In the genomic region with DNA sequence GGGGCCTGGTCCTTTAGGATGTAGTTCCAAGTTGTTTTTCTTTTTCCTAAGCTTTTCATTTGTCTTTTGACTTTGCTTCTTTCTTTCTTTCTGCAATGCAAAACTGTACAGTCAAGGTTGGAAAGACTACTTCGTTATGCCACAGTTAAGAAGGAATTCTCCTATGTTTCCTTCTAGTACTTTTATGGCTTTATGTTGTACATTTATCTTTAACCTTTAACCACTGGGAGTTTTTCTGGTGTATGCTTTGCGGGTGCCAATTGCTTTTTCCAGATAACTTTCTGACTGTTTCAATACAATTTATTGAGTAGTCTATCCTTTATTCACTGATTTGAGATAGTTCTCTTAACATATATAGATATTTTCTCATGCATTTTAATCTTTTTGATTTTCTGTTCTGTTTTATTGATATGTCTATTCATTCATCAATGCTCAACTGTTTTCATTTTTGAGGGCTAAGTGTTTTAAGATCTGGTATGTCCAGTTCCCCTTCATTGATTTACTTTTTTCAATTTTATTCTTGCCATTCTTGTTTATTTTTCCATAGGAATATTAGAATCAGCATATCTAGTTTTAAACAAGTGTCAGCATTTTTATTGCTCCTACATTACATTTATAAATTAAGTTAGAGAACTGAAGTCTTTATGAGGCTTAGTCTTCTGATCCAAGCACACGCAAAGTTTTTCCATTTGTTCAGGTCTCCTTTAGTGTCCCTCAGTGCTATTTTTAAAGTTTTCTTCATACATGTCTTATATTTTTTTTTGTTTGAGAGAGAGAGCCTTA, we compare ENCODE assay signal across 18 cellular contexts. TPM values are rescaled to one million over a fixed set of nuclear protein-coding genes. Genes with fewer than 3 reads are reported as not detected.
A peak's percentile ranks its signal among the peaks of the same experiment; 100 is the strongest.
DNase-seq lines count a peak whose midpoint lies in the region; ATAC-seq, FAIRE-seq and TF ChIP-seq lines count a peak whose summit lies in the region.
"Had no signal": no experiment of that assay in that cellular context is flagged by ENCODE, and none has a peak within 500 bp of the region (broad histone marks: within the 10 kb centered on the region; RNA-seq: fewer than 3 reads in every experiment).

No MANE protein-coding gene starts in this region.

- CTCF ChIA-PET in A549 (lab: Yijun Ruan, JAX): interaction anchor here (1.3 kb wide), 1 partner anchor 19 kb away, joined by 3 read pairs; no protein-coding TSS in a partner anchor
- CTCF ChIA-PET in Caco-2 (lab: Charles Lee): no interaction called here

- H3K4me2 ChIP-seq in A549 (no peak overlapping the region), neural progenitor cell (no peak overlapping the region)

- no peaks in the 10 kb centered on the region for H3F3A ChIP-seq in neural progenitor cell (ENCODE audit: low read depth)

- no peak for ATAC-seq in A549
- ATAC-seq in left colon: peak; percentile 94
- ATAC-seq in HG03354 (IDR thresholded peaks at IDR 0.05; ENCODE audit: poor library complexity, severe bottlenecking, unreplicated experiment): no peak

- no peaks in the 10 kb centered on the region for H3K79me2 ChIP-seq in neural progenitor cell (ENCODE audit: low read depth)

- no peaks in the 10 kb centered on the region for H3K4me1 Mint-ChIP-seq in neural progenitor cell
- peaks cover 9% of the 10 kb centered on the region for H3K4me1 Mint-ChIP-seq in Caco-2 (ENCODE audit: low read depth, unreplicated experiment)
- H3K4me1 Mint-ChIP-seq: CD4-positive, alpha-beta memory T cell had no signal

- no peak overlapping the region for H2AFZ ChIP-seq in neural progenitor cell (replicated peaks)

- H4K20me1 ChIP-seq in neural progenitor cell (ENCODE audit: low read depth): no peaks in the 10 kb centered on the region

- H3K9ac ChIP-seq in neural progenitor cell: no peak overlapping the region

- peaks cover 2% of the 10 kb centered on the region for H3K27me3 Mint-ChIP-seq in neural progenitor cell (ENCODE audit: insufficient read depth, low read depth)
- H3K27me3 Mint-ChIP-seq in Caco-2 (ENCODE audit: insufficient read depth, unreplicated experiment): no peaks in the 10 kb centered on the region

- H3K9me3 ChIP-seq in A549 (peaks cover 25% of the 10 kb centered on the region), small intestine (ENCODE audit: control insufficient read depth, low read depth) (no peaks in the 10 kb centered on the region), neural progenitor cell (ENCODE audit: low read depth) (no peaks in the 10 kb centered on the region), Caco-2 (peaks cover 15% of the 10 kb centered on the region)

- no peaks in the 10 kb centered on the region for H3K36me3 Mint-ChIP-seq in neural progenitor cell
- peaks cover 9% of the 10 kb centered on the region for H3K36me3 Mint-ChIP-seq in Caco-2 (ENCODE audit: insufficient read depth, unreplicated experiment)

- no peak for TF ChIP-seq RAD21 in A549 (conservative IDR thresholded peaks at IDR 0.05 in 1 of 2, IDR thresholded peaks at IDR 0.05 in 1 of 2)

- BruUV-seq in Caco-2 (replicated peaks; lab: Mats Ljungman, UMichigan): no TSS peak

- H3K27me3 ChIP-seq in small intestine (ENCODE audit: control insufficient read depth in 2 of 2, insufficient read depth in 2 of 2, low read length in 2 of 2) (no peaks in the 10 kb centered on the region), neural progenitor cell (no peaks in the 10 kb centered on the region), Caco-2 (replicated peaks; ENCODE audit: control insufficient read depth, insufficient read depth, low read length) (no peaks in the 10 kb centered on the region)

- H3K27ac Mint-ChIP-seq in neural progenitor cell (no peak overlapping the region), Caco-2 (ENCODE audit: unreplicated experiment) (no peak overlapping the region)
- H3K27ac Mint-ChIP-seq: CD4-positive, alpha-beta memory T cell; HFFc6 had no signal

- H3K36me3 ChIP-seq in small intestine (ENCODE audit: control insufficient read depth in 2 of 2, insufficient read depth in 2 of 2, low read length in 2 of 2) (no peaks in the 10 kb centered on the region), neural progenitor cell (no peaks in the 10 kb centered on the region), Caco-2 (ENCODE audit: control insufficient read depth, insufficient read depth, low read length) (no peaks in the 10 kb centered on the region)

- TF ChIP-seq POLR2A in A549 (IDR thresholded peaks at IDR 0.05; ENCODE audit: low read length): no peak

- intact Hi-C loops in left colon (cut with DNase I, micrococcal nuclease): no loop called here
- intact Hi-C loops in Caco-2 (cut with micrococcal nuclease; ENCODE audit: unreplicated experiment): no loop called here

- no peak for TF ChIP-seq CTCF in A549 (IDR thresholded peaks at IDR 0.05)
- TF ChIP-seq CTCF in neural progenitor cell (IDR thresholded peaks at IDR 0.05): no peak
- no peak for TF ChIP-seq CTCF in Caco-2 (IDR thresholded peaks at IDR 0.05; ENCODE audit: insufficient read depth in 1 of 2, low read depth in 1 of 2, low read length in 1 of 2, severe bottlenecking in 1 of 2, unreplicated experiment in 1 of 2)

- DNase-seq in A549 (ENCODE audit: low read depth in 1 of 2, low spot score in 1 of 2) (no peak), left colon (no peak), small intestine (peak; percentile 73), neural progenitor cell (ENCODE audit: low spot score) (no peak), Caco-2 (no peak)
- DNase-seq: 8988T; C1 segment of cervical spinal cord; CD4-positive, alpha-beta memory T cell; COR-L47; DMS153; DND-41; GOT3; HFFc6 had no signal

- H3K4me1 ChIP-seq in A549 (no peaks in the 10 kb centered on the region), small intestine (ENCODE audit: control insufficient read depth in 2 of 2, insufficient read depth in 1 of 2, low read depth in 1 of 2, low read length in 1 of 2) (no peaks in the 10 kb centered on the region), neural progenitor cell (no peaks in the 10 kb centered on the region), Caco-2 (no peaks in the 10 kb centered on the region)
- H3K4me1 ChIP-seq: HAP-1 had no signal

- H3K27ac ChIP-seq in A549 (no peak overlapping the region), small intestine (ENCODE audit: low read depth in 1 of 2, low read length in 1 of 2) (no peak overlapping the region), neural progenitor cell (no peak overlapping the region)

- peaks cover 20% of the 10 kb centered on the region for H3K9me3 Mint-ChIP-seq in neural progenitor cell
- peaks cover 28% of the 10 kb centered on the region for H3K9me3 Mint-ChIP-seq in Caco-2 (ENCODE audit: unreplicated experiment)

- H3K4me3 ChIP-seq in A549: no peak overlapping the region
- no peak overlapping the region for H3K4me3 ChIP-seq in small intestine (ENCODE audit: low read depth in 1 of 2, low read length in 2 of 2)
- H3K4me3 ChIP-seq in neural progenitor cell: no peak overlapping the region
- no peak overlapping the region for H3K4me3 ChIP-seq in Caco-2 (ENCODE audit: low read depth, low read length)
- H3K4me3 ChIP-seq: HAP-1 had no signal

- WGBS in A549 (ENCODE audit: missing lambda C conversion rate): 72% methylated on average over 3 of the region's 3 CpGs
- 20 to 62% (median 50%) methylated on average over 3 of the region's 3 CpGs for WGBS in small intestine, 3 donors

- no peak for TF ChIP-seq EP300 in A549 (IDR thresholded peaks at IDR 0.05)

- H3K4me3 Mint-ChIP-seq in neural progenitor cell: no peak overlapping the region
- H3K4me3 Mint-ChIP-seq in Caco-2 (ENCODE audit: unreplicated experiment): no peak overlapping the region
- H3K4me3 Mint-ChIP-seq: CD4-positive, alpha-beta memory T cell; HFFc6 had no signal

- no peak for FAIRE-seq in A549 (lab: Jason Lieb, UNC)
- peak; percentile 7 for FAIRE-seq in TTC549 (lab: Jason Lieb, UNC)
- peak; percentile 15 for FAIRE-seq in small intestine (lab: Jason Lieb, UNC)
- FAIRE-seq: GM12892, H54 had no signal

- POLR2A ChIA-PET in A549 (lab: Yijun Ruan, JAX) (no interaction called here), Caco-2 (lab: Charles Lee) (no interaction called here)

TF ChIP-seq in A549, 52 proteins besides CTCF, POLR2A, EP300 and RAD21:
- no peak for TF ChIP-seq RCOR1 (IDR thresholded peaks at IDR 0.05; ENCODE audit: low read depth, low read length)
- TF ChIP-seq, protein P1, sequence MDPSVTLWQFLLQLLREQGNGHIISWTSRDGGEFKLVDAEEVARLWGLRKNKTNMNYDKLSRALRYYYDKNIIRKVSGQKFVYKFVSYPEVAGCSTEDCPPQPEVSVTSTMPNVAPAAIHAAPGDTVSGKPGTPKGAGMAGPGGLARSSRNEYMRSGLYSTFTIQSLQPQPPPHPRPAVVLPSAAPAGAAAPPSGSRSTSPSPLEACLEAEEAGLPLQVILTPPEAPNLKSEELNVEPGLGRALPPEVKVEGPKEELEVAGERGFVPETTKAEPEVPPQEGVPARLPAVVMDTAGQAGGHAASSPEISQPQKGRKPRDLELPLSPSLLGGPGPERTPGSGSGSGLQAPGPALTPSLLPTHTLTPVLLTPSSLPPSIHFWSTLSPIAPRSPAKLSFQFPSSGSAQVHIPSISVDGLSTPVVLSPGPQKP (IDR thresholded peaks at IDR 0.05; ENCODE audit: low read depth, low read length): no peak
- TF ChIP-seq MAFK (IDR thresholded peaks at IDR 0.05; ENCODE audit: partially characterized antibody): peak; percentile 83
TF ChIP-seq in A549: peak in this region for 1.

RNA-seq across cellular contexts. Expression of a gene that starts 49.9 kb away (rescaled TPM):
- 219 and 258 TPM in 2 replicates for polyA plus RNA-seq in A549 (2011; rRNA removed)
- polyA plus RNA-seq in A549 (2012; cell fraction: cytosol; rRNA removed): 80.0 and 83.8 TPM in 2 replicates
- polyA plus RNA-seq in A549 (2012; cell fraction: nucleus; rRNA removed): 29.7 and 52.2 TPM in 2 replicates
- 126 to 130 TPM (median 127 TPM) in 3 replicates for polyA plus RNA-seq in A549 (2017; fragmentation: RNase III; extraction: RNeasy Plus Mini Kit Qiagen cat#74134 plus additional on column Dnase treatment)
- 83.2 and 85.8 TPM in 2 replicates for polyA minus RNA-seq in A549 (2011; rRNA and poly(A)+ RNA removed)
- 100 to 1,000 TPM in 1 of 2 donors, 10 to 100 TPM in 1; 97.2 to 111 TPM for total RNA-seq in left colon
- polyA plus RNA-seq in small intestine: 100 to 1,000 TPM; 144 to 175 (median 171) TPM
- total RNA-seq in neural progenitor cell (ENCODE audit: low replicate concordance): 212 and 292 TPM in 2 replicates
- total RNA-seq in Caco-2 (2022): 117 and 125 TPM in 2 replicates
